In the genomic region with DNA sequence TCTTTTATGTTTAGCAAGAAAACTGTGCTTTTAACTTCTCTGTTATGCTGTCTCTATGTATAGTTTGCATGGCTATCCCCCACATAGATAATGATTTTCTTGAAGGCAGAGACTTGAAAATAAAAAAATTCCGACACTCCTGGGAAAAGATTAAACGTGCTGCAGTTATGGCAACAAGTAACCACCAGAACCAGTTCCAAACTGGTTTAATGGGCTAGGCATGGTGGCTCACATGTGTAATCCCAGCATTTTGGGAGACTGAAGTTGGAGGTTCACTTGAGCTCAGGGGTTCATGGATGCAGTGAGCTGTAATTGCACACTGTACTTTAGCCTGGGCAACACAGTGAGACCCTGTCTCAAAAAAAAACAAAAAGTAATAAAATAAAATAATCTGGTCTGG, we compare ENCODE assay signal across 20 cellular contexts. TPM values are rescaled to one million over a fixed set of nuclear protein-coding genes. Genes with fewer than 3 reads are reported as not detected.
DNase-seq lines count a peak whose midpoint lies in the region; ATAC-seq and TF ChIP-seq lines count a peak whose summit lies in the region.
"Had no signal": no experiment of that assay in that cellular context is flagged by ENCODE, and none has a peak within 500 bp of the region (broad histone marks: within the 10 kb centered on the region; RNA-seq: fewer than 3 reads in every experiment).

No MANE protein-coding gene starts in this region.

- H3K27ac ChIP-seq in C4-2B: peak overlapping the region; percentile 32; the same call in 1 of the 2 replicates
- H3K27ac ChIP-seq in PC-3 (ENCODE audit: low read length): peak overlapping the region; percentile 13; the same call in 1 of the 2 replicates
- peak overlapping the region; percentile 96 for H3K27ac ChIP-seq in VCaP
- H3K27ac ChIP-seq in foreskin keratinocyte: no peak overlapping the region
- H3K27ac ChIP-seq: 22Rv1, BLaER1, GM23248 had no signal

- no peaks in the 10 kb centered on the region for H3K79me2 ChIP-seq in PC-3 (ENCODE audit: low read length)

- no peaks in the 10 kb centered on the region for H3K27me3 ChIP-seq in PC-3 (ENCODE audit: low read length)
- H3K27me3 ChIP-seq in foreskin keratinocyte: peaks cover 2% of the 10 kb centered on the region
- H3K27me3 ChIP-seq: BLaER1 had no signal

- TF ChIP-seq CTCF in C4-2B (conservative IDR thresholded peaks at IDR 0.05): no peak
- TF ChIP-seq CTCF in PC-3 (conservative IDR thresholded peaks at IDR 0.05; ENCODE audit: low read depth, low read length): no peak
- TF ChIP-seq CTCF in VCaP (conservative IDR thresholded peaks at IDR 0.05): no peak
- TF ChIP-seq CTCF in foreskin keratinocyte (conservative IDR thresholded peaks at IDR 0.05): no peak

- ATAC-seq in PC-3 (no peak), foreskin keratinocyte (peak; percentile 23), left ventricle myocardium superior (no peak), HG03196 (IDR thresholded peaks at IDR 0.05; ENCODE audit: unreplicated experiment) (no peak)
- no peak for ATAC-seq in stimulated activated effector memory CD8-positive, alpha-beta T cell treated with anti-CD3 and anti-CD28 coated beads, Interleukin-12 subunit alpha, Interleukin-12 subunit beta, amount 100 ng/mL, for 72 hours

- no peaks in the 10 kb centered on the region for H3K9me2 ChIP-seq in PC-3 (replicated peaks; ENCODE audit: low read length)

- H3F3A ChIP-seq in PC-3 (ENCODE audit: low read length, unreplicated experiment): no peaks in the 10 kb centered on the region

- H3K9me3 Mint-ChIP-seq in stimulated activated effector memory CD8-positive, alpha-beta T cell treated with anti-CD3 and anti-CD28 coated beads, Interleukin-12 subunit alpha, Interleukin-12 subunit beta, amount 100 ng/mL, for 72 hours: no peaks in the 10 kb centered on the region
- H3K9me3 Mint-ChIP-seq: CD4-positive, alpha-beta T cell; CD8-positive, alpha-beta memory T cell had no signal

- DNase-seq in PC-3 (peak; percentile 59), foreskin keratinocyte (no peak), NCI-H524 (lab: John Stamatoyannopoulos, UW) (no peak), left ventricle myocardium superior (no peak)
- DNase-seq in stimulated activated effector memory CD8-positive, alpha-beta T cell treated with anti-CD3 and anti-CD28 coated beads, Interleukin-12 subunit alpha, Interleukin-12 subunit beta, amount 100 ng/mL, for 72 hours (ENCODE audit: low spot score in 2 of 2): no peak
- DNase-seq: CD4-positive, alpha-beta T cell; CD8-positive, alpha-beta memory T cell; DMS 273 treated with DMSO at 0.1 percent for 48 hours; DMS79 treated with DMSO at 0.1 percent for 48 hours; GF-D8; GM23248; H7; HCEC 1CT had no signal

- peaks cover 4% of the 10 kb centered on the region; the same call in 1 of the 2 replicates for H3K9me3 ChIP-seq in PC-3 (ENCODE audit: low read length)

- intact Hi-C loops in PC-3 (cut with micrococcal nuclease): no loop called here
- intact Hi-C loops in left ventricle myocardium superior (cut with micrococcal nuclease): no loop called here

- H3K4me2 ChIP-seq in PC-3 (ENCODE audit: low read length): no peak overlapping the region; the same call in 1 of the 2 replicates
- H3K4me2 ChIP-seq: BLaER1 had no signal

- H3K9ac ChIP-seq in PC-3 (ENCODE audit: low read length): no peak overlapping the region
- H3K9ac ChIP-seq: BLaER1, GM23248 had no signal

- no peaks in the 10 kb centered on the region for H3K4me1 Mint-ChIP-seq in stimulated activated effector memory CD8-positive, alpha-beta T cell treated with anti-CD3 and anti-CD28 coated beads, Interleukin-12 subunit alpha, Interleukin-12 subunit beta, amount 100 ng/mL, for 72 hours
- H3K4me1 Mint-ChIP-seq: B cell; CD14-positive monocyte; CD8-positive, alpha-beta memory T cell had no signal

- H3K4me1 ChIP-seq in PC-3 (ENCODE audit: insufficient read depth, low read length): peaks cover 12% of the 10 kb centered on the region; the same call in 1 of the 2 replicates
- no peaks in the 10 kb centered on the region for H3K4me1 ChIP-seq in foreskin keratinocyte
- H3K4me1 ChIP-seq: BLaER1 had no signal

- CTCF ChIA-PET in PC-3 (lab: Charles Lee): no interaction called here

- H3K27ac Mint-ChIP-seq in stimulated activated effector memory CD8-positive, alpha-beta T cell treated with anti-CD3 and anti-CD28 coated beads, Interleukin-12 subunit alpha, Interleukin-12 subunit beta, amount 100 ng/mL, for 72 hours: no peak overlapping the region
- H3K27ac Mint-ChIP-seq: B cell; CD14-positive monocyte; CD4-positive, alpha-beta T cell; CD8-positive, alpha-beta memory T cell had no signal

- H3K4me3 ChIP-seq in PC-3 (ENCODE audit: low read length): no peak overlapping the region
- H3K4me3 ChIP-seq: BLaER1, GM23248 had no signal

- H2AFZ ChIP-seq in PC-3 (ENCODE audit: low read length): no peak overlapping the region
- H2AFZ ChIP-seq: GM23248 had no signal

- no peaks in the 10 kb centered on the region for H4K20me1 ChIP-seq in PC-3 (ENCODE audit: low read length)
- H4K20me1 ChIP-seq: BLaER1 had no signal

- H3K36me3 ChIP-seq in PC-3 (ENCODE audit: low read depth, low read length): no peaks in the 10 kb centered on the region
- H3K36me3 ChIP-seq: BLaER1 had no signal

- no peak overlapping the region for H3K4me3 Mint-ChIP-seq in stimulated activated effector memory CD8-positive, alpha-beta T cell treated with anti-CD3 and anti-CD28 coated beads, Interleukin-12 subunit alpha, Interleukin-12 subunit beta, amount 100 ng/mL, for 72 hours
- H3K4me3 Mint-ChIP-seq: B cell; CD14-positive monocyte; CD4-positive, alpha-beta T cell; CD8-positive, alpha-beta memory T cell had no signal

- POLR2A ChIA-PET in PC-3 (lab: Charles Lee; ENCODE audit: unreplicated experiment): interaction anchor here (0.6 kb wide), 1 partner anchor 186 kb away, joined by 3 read pairs; no protein-coding TSS in a partner anchor

- no peaks in the 10 kb centered on the region for H3K36me3 Mint-ChIP-seq in stimulated activated effector memory CD8-positive, alpha-beta T cell treated with anti-CD3 and anti-CD28 coated beads, Interleukin-12 subunit alpha, Interleukin-12 subunit beta, amount 100 ng/mL, for 72 hours
- H3K36me3 Mint-ChIP-seq: CD14-positive monocyte had no signal

- BruUV-seq in PC-3 (replicated peaks; lab: Mats Ljungman, UMichigan): no TSS peak

RNA-seq across cellular contexts. Expression of gene CAPRIN2, which starts 15.1 kb away (rescaled TPM):
- total RNA-seq in PC-3 (2014; rRNA removed) (23.1 and 33.6 TPM in 2 replicates), foreskin keratinocyte (18.9 and 20.4 TPM in 2 replicates), left ventricle myocardium superior (30.2 TPM)
- polyA plus RNA-seq in foreskin keratinocyte: 6.7 and 7.7 TPM in 2 replicates
